ENCODE assay signal across 11 cellular contexts in genomic region chr9:35909687-35910612, GRCh38. TPM values are rescaled to one million over a fixed set of nuclear protein-coding genes. Genes with fewer than 3 reads are reported as not detected.
A peak's percentile ranks its signal among the peaks of the same experiment; 100 is the strongest.
DNase-seq lines count a peak whose midpoint lies in the region; ATAC-seq and TF ChIP-seq lines count a peak whose summit lies in the region.
"Had no signal": no experiment of that assay in that cellular context is flagged by ENCODE, and none has a peak within 500 bp of the region (broad histone marks: within the 10 kb centered on the region; RNA-seq: fewer than 3 reads in every experiment).

No MANE protein-coding gene starts in this region.

- CTCF ChIA-PET in CD8-positive, alpha-beta T cell (lab: Charles Lee), result interaction anchor here (0.8 to 12.8 kb wide), 11 partner anchors 9 to 235 kb away, joined by 3 to 199 read pairs (median 5); no protein-coding TSS in a partner anchor

- H3K9me3 ChIP-seq in CD8-positive, alpha-beta T cell (ENCODE audit: low read length), result no peaks in the 10 kb centered on the region
- H3K9me3 ChIP-seq in adrenal gland (replicated peaks in 1 of 3) (no peaks in the 10 kb centered on the region), right cardiac atrium (ENCODE audit: control insufficient read depth, low read length) (no peaks in the 10 kb centered on the region), gastrocnemius medialis (no peaks in the 10 kb centered on the region)

- TF ChIP-seq CTCF in CD8-positive, alpha-beta T cell (IDR thresholded peaks at IDR 0.05), result no peak
- TF ChIP-seq CTCF in adrenal gland (IDR thresholded peaks at IDR 0.05) (no peak), gastrocnemius medialis (IDR thresholded peaks at IDR 0.05 in 4 of 5, conservative IDR thresholded peaks at IDR 0.05 in 1 of 5) (no peak)

- peaks cover 50% of the 10 kb centered on the region for H3K4me1 ChIP-seq in CD8-positive, alpha-beta T cell (ENCODE audit: insufficient read depth, low read length)
- peaks cover 38 to 55% of the 10 kb centered on the region in 2 donors for H3K4me1 ChIP-seq in adrenal gland (replicated peaks in 1 of 2)
- H3K4me1 ChIP-seq in right cardiac atrium (ENCODE audit: control insufficient read depth, insufficient read depth, low read length), result peaks cover 31% of the 10 kb centered on the region
- peaks cover 36 to 43% of the 10 kb centered on the region in 2 donors for H3K4me1 ChIP-seq in gastrocnemius medialis

- intact Hi-C loops in CD8-positive, alpha-beta T cell (cut with DNase I, micrococcal nuclease), result no loop called here
- intact Hi-C loops in adrenal gland (cut with DNase I), result loop anchor here in 1 of 2 donors (5.0 kb wide), 1 partner anchor 37 kb away; no protein-coding TSS in a partner anchor
- intact Hi-C loops in right cardiac atrium (cut with DNase I), result loop anchor here in 2 of 4 donors (5.0 to 10.0 kb wide), 2 partner anchors 37 to 115 kb away; no protein-coding TSS in a partner anchor
- intact Hi-C loops in gastrocnemius medialis (cut with DNase I; ENCODE audit: low total_unique reads), result no loop called here

- no peaks in the 10 kb centered on the region for H3K27me3 Mint-ChIP-seq in CD8-positive, alpha-beta T cell (ENCODE audit: low read depth)

- no peaks in the 10 kb centered on the region for H3K27me3 ChIP-seq in CD8-positive, alpha-beta T cell (ENCODE audit: insufficient read depth, low read length)
- no peaks in the 10 kb centered on the region for H3K27me3 ChIP-seq in adrenal gland
- H3K27me3 ChIP-seq in right cardiac atrium (ENCODE audit: control insufficient read depth, insufficient read depth), result no peaks in the 10 kb centered on the region
- H3K27me3 ChIP-seq in gastrocnemius medialis, result no peaks in the 10 kb centered on the region

- TF ChIP-seq POLR2A in adrenal gland (IDR thresholded peaks at IDR 0.05) (peak in 1 of 2 donors; percentile 10), gastrocnemius medialis (IDR thresholded peaks at IDR 0.05) (no peak)

- H3K9me3 Mint-ChIP-seq in CD8-positive, alpha-beta T cell, result no peaks in the 10 kb centered on the region
- H3K9me3 Mint-ChIP-seq: natural killer cell had no signal

- in situ Hi-C loops in gastrocnemius medialis (cut with MboI; ENCODE audit: low sequenced_read_pairs in 4 of 4), result loop anchor here in 1 of 4 donors (10.0 kb wide), 1 partner anchor 115 kb away; no protein-coding TSS in a partner anchor

- peaks cover 48% of the 10 kb centered on the region for H3K4me1 Mint-ChIP-seq in CD8-positive, alpha-beta T cell (ENCODE audit: low read depth)

- H3K4me3 Mint-ChIP-seq in CD8-positive, alpha-beta T cell, result no peak overlapping the region
- H3K4me3 Mint-ChIP-seq: natural killer cell had no signal

- H3K36me3 Mint-ChIP-seq in CD8-positive, alpha-beta T cell, result no peaks in the 10 kb centered on the region
- H3K36me3 Mint-ChIP-seq: natural killer cell had no signal

- no peak for DNase-seq in CD8-positive, alpha-beta T cell
- DNase-seq in adrenal gland, result no peak
- DNase-seq in right cardiac atrium, result peak; percentile 63 to 81 (median 80)
- DNase-seq in gastrocnemius medialis, result peak in 1 of 2 donors; percentile 54
- DNase-seq in stimulated activated CD4-positive, alpha-beta T cell treated with anti-CD3 and anti-CD28 coated beads, Interleukin-12 subunit alpha, Interleukin-12 subunit beta, amount 100 ng/mL, for 4 hours, result no peak
- DNase-seq in activated effector memory CD4-positive, alpha-beta T cell treated with Interleukin-2 at 50 U/mL for 16 hours, result no peak
- DNase-seq in NCI-H69 (lab: John Stamatoyannopoulos, UW), result no peak
- DNase-seq: natural killer cell had no signal

- ATAC-seq in CD8-positive, alpha-beta T cell, result no peak
- ATAC-seq in right cardiac atrium, result peak in 1 of 2 donors; percentile 11
- ATAC-seq in gastrocnemius medialis, result no peak
- no peak for ATAC-seq in GM21576 (IDR thresholded peaks at IDR 0.05; ENCODE audit: unreplicated experiment)
- ATAC-seq: natural killer cell had no signal

- H3K27ac ChIP-seq in CD8-positive, alpha-beta T cell (ENCODE audit: low read depth, low read length), result no peak overlapping the region
- peak overlapping the region in 4 of 5 donors; percentile 8 to 94 (median 82) for H3K27ac ChIP-seq in adrenal gland
- H3K27ac ChIP-seq in right cardiac atrium (ENCODE audit: low read length), result peak overlapping the region; percentile 97
- peak overlapping the region; percentile 80 to 87 (median 84) for H3K27ac ChIP-seq in gastrocnemius medialis

- H3K4me3 ChIP-seq in CD8-positive, alpha-beta T cell (ENCODE audit: low read depth, low read length), result no peak overlapping the region
- H3K4me3 ChIP-seq in adrenal gland, result no peak overlapping the region
- peak overlapping the region; percentile 36 for H3K4me3 ChIP-seq in right cardiac atrium (ENCODE audit: low read length)
- H3K4me3 ChIP-seq in gastrocnemius medialis, result peak overlapping the region; percentile 20 to 46 (median 38)

- POLR2A ChIA-PET in CD8-positive, alpha-beta T cell (lab: Charles Lee), result interaction anchor here (0.6 to 1.2 kb wide), 2 partner anchors 90 to 1006 kb away, joined by 3 read pairs; no protein-coding TSS in a partner anchor

- peak overlapping the region; percentile 55 for H3K27ac Mint-ChIP-seq in CD8-positive, alpha-beta T cell
- H3K27ac Mint-ChIP-seq: natural killer cell had no signal

- no peaks in the 10 kb centered on the region for H3K36me3 ChIP-seq in CD8-positive, alpha-beta T cell (ENCODE audit: insufficient read depth, low read length)
- H3K36me3 ChIP-seq in adrenal gland (replicated peaks in 1 of 2) (no peaks in the 10 kb centered on the region), gastrocnemius medialis (no peaks in the 10 kb centered on the region)

- 82 to 90% (median 88%) methylated on average over 19 to 34 of the region's 34 CpGs for WGBS in adrenal gland, 4 donors
- WGBS in right cardiac atrium, result 67% methylated on average over 34 of the region's 34 CpGs

RNA-seq across cellular contexts. Expression of gene SPAAR, which starts 0.7 kb away (rescaled TPM):
- total RNA-seq in CD8-positive, alpha-beta T cell, result not detected
- total RNA-seq in adrenal gland, result 1 to 10 TPM in 7 of 8 donors, under 1 TPM in 1; 0.54 to 3.6 (median 2.2) TPM
- 1 to 10 TPM; 2.0 to 3.3 (median 2.6) TPM for polyA plus RNA-seq in adrenal gland
- total RNA-seq in right cardiac atrium, result 1 to 10 TPM; 3.7 to 8.0 (median 5.8) TPM
- 8.7 TPM for polyA plus RNA-seq in right cardiac atrium
- total RNA-seq in gastrocnemius medialis, result 1 to 10 TPM; 1.3 to 4.4 (median 2.5) TPM
- total RNA-seq: Calu3, natural killer cell had no signal

RNA-seq across cellular contexts. Expression of gene HRCT1, which starts 3.9 kb away (rescaled TPM):
- not detected for total RNA-seq in CD8-positive, alpha-beta T cell
- total RNA-seq in adrenal gland (1 to 10 TPM in 5 of 8 donors, under 1 TPM in 2, not detected in 1; 0.35 to 5.9 (median 1.9) TPM), right cardiac atrium (1 to 10 TPM; 2.0 to 5.9 (median 5.1) TPM), gastrocnemius medialis (1 to 10 TPM in 3 of 4 donors, not detected in 1; 3.2 to 5.1 (median 3.3) TPM)
- polyA plus RNA-seq in adrenal gland (1 to 10 TPM in 2 of 3 donors, not detected in 1; 1.1 to 1.5 TPM), right cardiac atrium (3.3 TPM)
- total RNA-seq: natural killer cell had no signal

RNA-seq across cellular contexts. Expression of gene OR13J1, which starts 39.7 kb away (rescaled TPM):
- not detected for total RNA-seq in CD8-positive, alpha-beta T cell
- total RNA-seq in adrenal gland (not detected), right cardiac atrium (not detected), gastrocnemius medialis (not detected)
- polyA plus RNA-seq in adrenal gland (not detected), right cardiac atrium (not detected)
- total RNA-seq: Calu3, glomerular endothelial cell, natural killer cell had no signal

RNA-seq across cellular contexts. Expression of gene OR2S2, which starts 48.0 kb away (rescaled TPM):
- total RNA-seq in CD8-positive, alpha-beta T cell, result not detected
- total RNA-seq in adrenal gland (not detected), right cardiac atrium (not detected), gastrocnemius medialis (not detected)
- polyA plus RNA-seq in adrenal gland (not detected), right cardiac atrium (not detected)
- total RNA-seq: Calu3, glomerular endothelial cell, natural killer cell had no signal

Comparison
In these comparisons a context has a peak if more than half of its experiments do, and no peak if none do; other contexts are left out.
1. DNase-seq: peak in right cardiac atrium (3 of 3); none in CD8-positive, alpha-beta T cell (0 of 7), adrenal gland (0 of 7), stimulated activated CD4-positive, alpha-beta T cell treated with anti-CD3 and anti-CD28 coated beads, Interleukin-12 subunit alpha, Interleukin-12 subunit beta, amount 100 ng/mL, for 4 hours (single experiment), activated effector memory CD4-positive, alpha-beta T cell treated with Interleukin-2 at 50 U/mL for 16 hours (single experiment) and NCI-H69 (single experiment).
2. H3K4me3 ChIP-seq: peak in right cardiac atrium (single experiment) and gastrocnemius medialis (4 of 4); none in CD8-positive, alpha-beta T cell (single experiment) and adrenal gland (0 of 4).